10 cellular contexts compared by ENCODE assay signal in the genomic region with DNA sequence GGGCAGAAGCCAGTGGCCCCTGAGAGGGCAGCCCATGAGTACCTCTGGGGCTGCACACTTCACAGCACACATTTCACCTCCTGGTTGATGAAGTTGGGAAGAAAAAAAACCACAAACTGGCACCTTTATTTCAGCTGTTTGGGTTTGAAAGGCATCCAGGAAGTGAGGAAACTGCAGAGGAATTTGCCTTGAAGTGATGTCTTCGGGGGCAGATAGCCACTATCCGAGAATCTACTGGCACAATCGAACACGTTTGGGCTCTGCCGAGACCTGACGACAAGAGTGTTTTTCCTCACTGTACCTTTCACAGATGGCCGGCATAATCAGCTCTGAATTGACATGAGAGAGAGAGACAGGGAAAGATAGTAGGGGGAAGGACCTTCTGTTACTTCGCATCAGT. TPM values are rescaled to one million over a fixed set of nuclear protein-coding genes. Genes with fewer than 3 reads are reported as not detected.
A peak's percentile ranks its signal among the peaks of the same experiment; 100 is the strongest.
DNase-seq lines count a peak whose midpoint lies in the region; ATAC-seq and TF ChIP-seq lines count a peak whose summit lies in the region.
"Had no signal": no experiment of that assay in that cellular context is flagged by ENCODE, and none has a peak within 500 bp of the region (broad histone marks: within the 10 kb centered on the region; RNA-seq: fewer than 3 reads in every experiment).

No MANE protein-coding gene starts in this region.

- H3K9me3 ChIP-seq in CD4-positive, alpha-beta memory T cell (ENCODE audit: control insufficient read depth in 1 of 2, low read length in 2 of 2), result no peaks in the 10 kb centered on the region
- no peaks in the 10 kb centered on the region for H3K9me3 ChIP-seq in neural progenitor cell (ENCODE audit: low read depth)

- no peak overlapping the region for H2AFZ ChIP-seq in neural progenitor cell (replicated peaks)

- no peaks in the 10 kb centered on the region for H3K36me3 ChIP-seq in CD4-positive, alpha-beta memory T cell (ENCODE audit: insufficient read depth, low read length)
- no peaks in the 10 kb centered on the region for H3K36me3 ChIP-seq in neural progenitor cell

- H3K4me3 Mint-ChIP-seq in CD4-positive, alpha-beta memory T cell, result peak overlapping the region in 1 of 8 donors; percentile 47
- peak overlapping the region; percentile 46 for H3K4me3 Mint-ChIP-seq in neural progenitor cell
- H3K4me3 Mint-ChIP-seq in activated T-cell treated with anti-CD3 and anti-CD28 coated beads, Interleukin-2, amount 50 U/mL, for 72 hours, result no peak overlapping the region
- H3K4me3 Mint-ChIP-seq: activated naive CD4-positive, alpha-beta T cell treated with anti-CD3 and anti-CD28 coated beads, Interleukin-2, amount 50 U/mL, for 24 hours; T-helper 1 cell treated with Interleukin-12 subunit alpha and Interleukin-12 subunit beta and Interleukin-4 antibody, amounts not matched to agents 30 μg/mL and 1 μg/mL, for 36 hours had no signal

- ATAC-seq in activated T-cell treated with anti-CD3 and anti-CD28 coated beads, Interleukin-2, amount 50 U/mL, for 72 hours (replicated peaks in 1 of 2), result no peak
- no peak for ATAC-seq in GM19324 (IDR thresholded peaks at IDR 0.05; ENCODE audit: low FRiP score, unreplicated experiment)

- H3K27ac Mint-ChIP-seq in CD4-positive, alpha-beta memory T cell, result peak overlapping the region in 4 of 7 donors; percentile 3 to 73 (median 50)
- H3K27ac Mint-ChIP-seq in neural progenitor cell, result peak overlapping the region; percentile 48
- H3K27ac Mint-ChIP-seq in activated T-cell treated with anti-CD3 and anti-CD28 coated beads, Interleukin-2, amount 50 U/mL, for 72 hours, result no peak overlapping the region
- H3K27ac Mint-ChIP-seq: activated naive CD4-positive, alpha-beta T cell treated with anti-CD3 and anti-CD28 coated beads, Interleukin-2, amount 50 U/mL, for 24 hours; T-helper 1 cell treated with Interleukin-12 subunit alpha and Interleukin-12 subunit beta and Interleukin-4 antibody, amounts not matched to agents 30 μg/mL and 1 μg/mL, for 36 hours had no signal

- H3K36me3 Mint-ChIP-seq in CD4-positive, alpha-beta memory T cell, result peaks cover 40 to 48% of the 10 kb centered on the region in 2 donors
- peaks cover 19% of the 10 kb centered on the region for H3K36me3 Mint-ChIP-seq in neural progenitor cell
- peaks cover 0 to 1% of the 10 kb centered on the region in 2 donors for H3K36me3 Mint-ChIP-seq in activated T-cell treated with anti-CD3 and anti-CD28 coated beads, Interleukin-2, amount 50 U/mL, for 72 hours (ENCODE audit: insufficient read depth in 2 of 2)

- peaks cover 100% of the 10 kb centered on the region for H4K20me1 ChIP-seq in neural progenitor cell (ENCODE audit: low read depth)

- POLR2A ChIA-PET in CD4-positive, alpha-beta memory T cell (lab: Charles Lee; ENCODE audit: partially characterized antibody), result no interaction called here

- intact Hi-C loops in CD4-positive, alpha-beta memory T cell (cut with micrococcal nuclease), result no loop called here

- peaks cover 100% of the 10 kb centered on the region for H3K79me2 ChIP-seq in neural progenitor cell (ENCODE audit: low read depth)

- H3F3A ChIP-seq in neural progenitor cell (ENCODE audit: low read depth), result peaks cover 33% of the 10 kb centered on the region

- H3K4me2 ChIP-seq in neural progenitor cell, result no peak overlapping the region

- H3K4me3 ChIP-seq in CD4-positive, alpha-beta memory T cell (ENCODE audit: low read length in 2 of 2), result no peak overlapping the region
- no peak overlapping the region for H3K4me3 ChIP-seq in neural progenitor cell

- peaks cover 0 to 1% (median 0%) of the 10 kb centered on the region in 8 donors for H3K9me3 Mint-ChIP-seq in CD4-positive, alpha-beta memory T cell
- H3K9me3 Mint-ChIP-seq in neural progenitor cell, result no peaks in the 10 kb centered on the region
- no peaks in the 10 kb centered on the region for H3K9me3 Mint-ChIP-seq in activated T-cell treated with anti-CD3 and anti-CD28 coated beads, Interleukin-2, amount 50 U/mL, for 72 hours
- H3K9me3 Mint-ChIP-seq: activated naive CD4-positive, alpha-beta T cell treated with anti-CD3 and anti-CD28 coated beads, Interleukin-2, amount 50 U/mL, for 24 hours; T-helper 1 cell treated with Interleukin-12 subunit alpha and Interleukin-12 subunit beta and Interleukin-4 antibody, amounts not matched to agents 30 μg/mL and 1 μg/mL, for 36 hours had no signal

- CTCF ChIA-PET in CD4-positive, alpha-beta memory T cell (lab: Charles Lee; ENCODE audit: partially characterized antibody), result no interaction called here

- no peak overlapping the region for H3K9ac ChIP-seq in neural progenitor cell

- no peak overlapping the region for H3K27ac ChIP-seq in CD4-positive, alpha-beta memory T cell (ENCODE audit: low read depth, low read length)
- no peak overlapping the region for H3K27ac ChIP-seq in neural progenitor cell

- H3K4me1 Mint-ChIP-seq in CD4-positive, alpha-beta memory T cell, result peaks cover 27 to 71% (median 37%) of the 10 kb centered on the region in 4 donors
- H3K4me1 Mint-ChIP-seq in neural progenitor cell, result peaks cover 81% of the 10 kb centered on the region
- peaks cover 17% of the 10 kb centered on the region for H3K4me1 Mint-ChIP-seq in activated T-cell treated with anti-CD3 and anti-CD28 coated beads, Interleukin-2, amount 50 U/mL, for 72 hours (ENCODE audit: low read depth)

- H3K4me1 ChIP-seq in CD4-positive, alpha-beta memory T cell (ENCODE audit: insufficient read depth, low read length), result peaks cover 13% of the 10 kb centered on the region
- peaks cover 89% of the 10 kb centered on the region for H3K4me1 ChIP-seq in neural progenitor cell

- no peaks in the 10 kb centered on the region for H3K27me3 ChIP-seq in CD4-positive, alpha-beta memory T cell (ENCODE audit: insufficient read depth, low read length)
- no peaks in the 10 kb centered on the region for H3K27me3 ChIP-seq in neural progenitor cell

- H3K27me3 Mint-ChIP-seq in CD4-positive, alpha-beta memory T cell, result no peaks in the 10 kb centered on the region
- peaks cover 5% of the 10 kb centered on the region for H3K27me3 Mint-ChIP-seq in neural progenitor cell (ENCODE audit: insufficient read depth, low read depth)
- H3K27me3 Mint-ChIP-seq in activated T-cell treated with anti-CD3 and anti-CD28 coated beads, Interleukin-2, amount 50 U/mL, for 72 hours (ENCODE audit: low read depth), result no peaks in the 10 kb centered on the region
- H3K27me3 Mint-ChIP-seq: activated naive CD4-positive, alpha-beta T cell treated with anti-CD3 and anti-CD28 coated beads, Interleukin-2, amount 50 U/mL, for 24 hours had no signal

- TF ChIP-seq CTCF in neural progenitor cell (IDR thresholded peaks at IDR 0.05), result no peak

- DNase-seq in CD4-positive, alpha-beta memory T cell, result no peak
- DNase-seq in M059J (ENCODE audit: low read depth) (peak; percentile 83), dermis blood vessel endothelial cell (peak; percentile 62), neural progenitor cell (ENCODE audit: low spot score) (no peak), NCI-H1436 treated with DMSO at 0.1 percent for 48 hours (lab: John Stamatoyannopoulos, UW) (no peak), RPMI8226 (no peak)
- DNase-seq in activated T-cell treated with anti-CD3 and anti-CD28 coated beads, Interleukin-2, amount 50 U/mL, for 72 hours, result no peak

RNA-seq across cellular contexts. Expression of a gene that starts 59.7 kb away (rescaled TPM):
- total RNA-seq in CD4-positive, alpha-beta memory T cell, result 10 to 100 TPM; 66.3 to 71.7 TPM
- polyA plus RNA-seq in CD4-positive, alpha-beta memory T cell, result 10 to 100 TPM; 28.6 to 58.5 TPM
- total RNA-seq in M059J (2014; rRNA removed; shearing (Covaris generic)), result 4.8 and 10.0 TPM in 2 replicates
- 33.7 and 71.0 TPM in 2 replicates for total RNA-seq in dermis blood vessel endothelial cell
- 169 and 184 TPM in 2 replicates for total RNA-seq in neural progenitor cell (ENCODE audit: low replicate concordance)
- 10 to 100 TPM; 21.6 to 44.8 TPM for total RNA-seq in activated T-cell treated with anti-CD3 and anti-CD28 coated beads, Interleukin-2, amount 50 U/mL, for 72 hours

Comparison
In these comparisons a context has a peak if more than half of its experiments do, and no peak if none do; other contexts are left out.
1. DNase-seq: peak in M059J (single experiment) and dermis blood vessel endothelial cell (single experiment); none in CD4-positive, alpha-beta memory T cell (0 of 5), neural progenitor cell (single experiment), NCI-H1436 treated with DMSO at 0.1 percent for 48 hours (single experiment), RPMI8226 (single experiment) and activated T-cell treated with anti-CD3 and anti-CD28 coated beads, Interleukin-2, amount 50 U/mL, for 72 hours (0 of 2).